Comparison of ENCODE assay signal across 26 cellular contexts in genomic region chr5:126513302-126513701, GRCh38.
DNase-seq lines count a peak whose midpoint lies in the region; ATAC-seq and TF ChIP-seq lines count a peak whose summit lies in the region.
"Had no signal": no experiment of that assay in that cellular context is flagged by ENCODE, and none has a peak within 500 bp of the region (broad histone marks: within the 10 kb centered on the region; RNA-seq: fewer than 3 reads in every experiment).

No MANE protein-coding gene starts in this region.

- no peak overlapping the region for H3K4ac ChIP-seq in trophoblast cell (ENCODE audit: low read depth, low read length)

- peak overlapping the region; percentile 79 to 88 for H3K27ac ChIP-seq in breast epithelium
- no peak overlapping the region for H3K27ac ChIP-seq in mammary epithelial cell (ENCODE audit: insufficient read depth, low read depth, low read length)
- peak overlapping the region; percentile 57 for H3K27ac ChIP-seq in fibroblast of lung (ENCODE audit: insufficient read depth, low read length)
- H3K27ac ChIP-seq in trophoblast cell (ENCODE audit: low read depth, low read length) = no peak overlapping the region
- H3K27ac ChIP-seq in upper lobe of right lung = peak overlapping the region; percentile 65
- H3K27ac ChIP-seq: 22Rv1, hepatocyte had no signal

- H3K4me3 Mint-ChIP-seq in activated CD4-positive, alpha-beta memory T cell treated with anti-CD3 and anti-CD28 coated beads, Interleukin-2, amount 10 ng/mL, durations not matched to agents 7 days and 5 days = no peak overlapping the region
- H3K4me3 Mint-ChIP-seq: activated B cell treated with CpG ODN at 0.5 μM for 24 hours, B cell, immature natural killer cell had no signal

- no peak overlapping the region for H3K18ac ChIP-seq in trophoblast cell (ENCODE audit: low read length)

- no peak overlapping the region for H3K14ac ChIP-seq in trophoblast cell (ENCODE audit: low read length)

- peak overlapping the region; percentile 13 for H4K91ac ChIP-seq in trophoblast cell (ENCODE audit: low read depth, low read length)

- H3K27me3 Mint-ChIP-seq in activated CD4-positive, alpha-beta memory T cell treated with anti-CD3 and anti-CD28 coated beads, Interleukin-2, amount 10 ng/mL, durations not matched to agents 7 days and 5 days = no peaks in the 10 kb centered on the region
- H3K27me3 Mint-ChIP-seq: activated B cell treated with CpG ODN at 0.5 μM for 24 hours had no signal

- no peak overlapping the region for H3K4me3 ChIP-seq in breast epithelium
- no peak overlapping the region for H3K4me3 ChIP-seq in mammary epithelial cell (replicated peaks in 1 of 3; ENCODE audit: insufficient read depth in 1 of 3, low read depth in 2 of 3, low read length in 3 of 3)
- H3K4me3 ChIP-seq in fibroblast of lung (replicated peaks in 1 of 4; ENCODE audit: control extremely low read depth in 1 of 4, insufficient read depth in 1 of 4, low read depth in 3 of 4, low read length in 4 of 4) = no peak overlapping the region
- no peak overlapping the region for H3K4me3 ChIP-seq in trophoblast cell (ENCODE audit: low read depth, low read length)
- H3K4me3 ChIP-seq in upper lobe of right lung = no peak overlapping the region
- H3K4me3 ChIP-seq: coronary artery, hepatocyte had no signal

- H3K9ac ChIP-seq in mammary epithelial cell (ENCODE audit: insufficient read depth, low read length) = no peak overlapping the region
- H3K9ac ChIP-seq in fibroblast of lung (ENCODE audit: insufficient read depth, low read length) = no peak overlapping the region
- H3K9ac ChIP-seq in trophoblast cell (ENCODE audit: low read length) = no peak overlapping the region

- H2BK12ac ChIP-seq in trophoblast cell (ENCODE audit: low read length) = no peak overlapping the region

- ATAC-seq in upper lobe of right lung (no peak), GM18861 (IDR thresholded peaks at IDR 0.05; ENCODE audit: unreplicated experiment) (no peak)
- ATAC-seq: left ventricle myocardium superior, Right ventricle myocardium inferior had no signal

- no peaks in the 10 kb centered on the region for H4K20me1 ChIP-seq in mammary epithelial cell (ENCODE audit: insufficient read depth, low read length)
- H4K20me1 ChIP-seq in fibroblast of lung (ENCODE audit: control insufficient read depth, extremely low read depth, insufficient read depth, low read length) = no peaks in the 10 kb centered on the region

- H3K36me3 ChIP-seq in breast epithelium = no peaks in the 10 kb centered on the region
- no peaks in the 10 kb centered on the region for H3K36me3 ChIP-seq in mammary epithelial cell (ENCODE audit: insufficient read depth, low read length)
- H3K36me3 ChIP-seq in fibroblast of lung (ENCODE audit: control insufficient read depth, insufficient read depth, low read length) = no peaks in the 10 kb centered on the region
- H3K36me3 ChIP-seq in trophoblast cell (ENCODE audit: control insufficient read depth in 1 of 2, insufficient read depth in 2 of 2, low read length in 2 of 2) = no peaks in the 10 kb centered on the region
- H3K36me3 ChIP-seq in upper lobe of right lung = no peaks in the 10 kb centered on the region

- dilution Hi-C loops in mammary epithelial cell (cut with HindIII; ENCODE audit: low sequenced_read_pairs) = no loop called here

- no peak overlapping the region for H2BK120ac ChIP-seq in trophoblast cell (ENCODE audit: insufficient read depth, low read length, poor library complexity)

- POLR2A ChIA-PET in activated CD4-positive, alpha-beta memory T cell treated with anti-CD3 and anti-CD28 coated beads, Interleukin-2, amount 10 ng/mL, durations not matched to agents 7 days and 5 days (lab: Charles Lee) = no interaction called here

- no peak overlapping the region for H3K23ac ChIP-seq in trophoblast cell (ENCODE audit: low read length)

- CTCF ChIA-PET in mammary epithelial cell (lab: Charles Lee; ENCODE audit: low non-redundant PET) = no interaction called here
- CTCF ChIA-PET in activated CD4-positive, alpha-beta memory T cell treated with anti-CD3 and anti-CD28 coated beads, Interleukin-2, amount 10 ng/mL, durations not matched to agents 7 days and 5 days (lab: Charles Lee) = interaction anchor here (1.2 to 1.9 kb wide), 2 partner anchors 13 to 63 kb away, joined by 3 to 11 read pairs; no protein-coding TSS in a partner anchor

- H3K4me1 ChIP-seq in breast epithelium (peaks cover 0 to 8% of the 10 kb centered on the region in 2 donors), mammary epithelial cell (ENCODE audit: insufficient read depth, low read length) (peaks cover 35% of the 10 kb centered on the region), fibroblast of lung (ENCODE audit: control insufficient read depth, extremely low read depth, insufficient read depth, low read length) (peaks cover 8% of the 10 kb centered on the region), trophoblast cell (ENCODE audit: control insufficient read depth in 1 of 2, insufficient read depth in 2 of 2, low read length in 2 of 2) (peaks cover 2 to 8% of the 10 kb centered on the region in 2 experiments), upper lobe of right lung (peaks cover 25% of the 10 kb centered on the region)

- H2AK5ac ChIP-seq in trophoblast cell (ENCODE audit: low read length) = no peak overlapping the region

- DNase-seq in breast epithelium (ENCODE audit: low spot score in 2 of 2) (no peak), mammary epithelial cell (no peak), fibroblast of lung (ENCODE audit: low read depth in 2 of 2) (no peak), trophoblast cell (no peak), upper lobe of right lung (no peak), head of caudate nucleus (no peak)
- no peak for DNase-seq in activated CD4-positive, alpha-beta memory T cell treated with anti-CD3 and anti-CD28 coated beads, Interleukin-2, amount 10 ng/mL, durations not matched to agents 7 days and 5 days
- DNase-seq: activated B cell treated with CpG ODN at 0.5 μM for 24 hours; activated CD4-positive, alpha-beta T cell treated with anti-CD3 and anti-CD28 coated beads, Interleukin-2, amount 50 U/mL, for 4 hours; activated gamma-delta T cell; immature natural killer cell; Kasumi-1; left ventricle myocardium superior; NCI-H1048; NCI-H187 treated with DMSO at 0.1 percent for 48 hours; NCI-H226; NCI-H774; nucleus accumbens; stimulated activated CD4-positive, alpha-beta T cell treated with anti-CD3 and anti-CD28 coated beads, Interleukin-15, amount 100 ng/mL, for 24 hours; T-helper 9 cell had no signal

- H2BK5ac ChIP-seq in trophoblast cell (ENCODE audit: low read depth, low read length, poor library complexity) = no peak overlapping the region

- WGBS in mammary epithelial cell (ENCODE audit: low coverage, missing lambda C conversion rate) = 82% methylated on average over 2 of the region's 2 CpGs
- WGBS in trophoblast cell (ENCODE audit: extremely low coverage, insufficient coverage, insufficient read length) = no CpG with 5 or more reads among the region's 2 CpGs

- no TSS peak for BruUV-seq in mammary epithelial cell (replicated peaks; lab: Mats Ljungman, UMichigan)

- TF ChIP-seq CTCF in breast epithelium (IDR thresholded peaks at IDR 0.05) = no peak
- TF ChIP-seq CTCF in mammary epithelial cell (conservative IDR thresholded peaks at IDR 0.05 in 1 of 2, IDR thresholded peaks at IDR 0.05 in 1 of 2; ENCODE audit: extremely low read depth in 1 of 2, insufficient read depth in 1 of 2, low read depth in 1 of 2, low read length in 2 of 2) = no peak
- no peak for TF ChIP-seq CTCF in fibroblast of lung (conservative IDR thresholded peaks at IDR 0.05 in 1 of 2, IDR thresholded peaks at IDR 0.05 in 1 of 2; ENCODE audit: low read depth in 1 of 2, low read length in 2 of 2)
- TF ChIP-seq CTCF in upper lobe of right lung (IDR thresholded peaks at IDR 0.05) = no peak

- no peaks in the 10 kb centered on the region for H3K36me3 Mint-ChIP-seq in activated CD4-positive, alpha-beta memory T cell treated with anti-CD3 and anti-CD28 coated beads, Interleukin-2, amount 10 ng/mL, durations not matched to agents 7 days and 5 days (ENCODE audit: low read depth)

- H3K27ac Mint-ChIP-seq in activated CD4-positive, alpha-beta memory T cell treated with anti-CD3 and anti-CD28 coated beads, Interleukin-2, amount 10 ng/mL, durations not matched to agents 7 days and 5 days = no peak overlapping the region
- H3K27ac Mint-ChIP-seq: activated B cell treated with CpG ODN at 0.5 μM for 24 hours, B cell, immature natural killer cell had no signal

- H3K9me3 Mint-ChIP-seq in activated CD4-positive, alpha-beta memory T cell treated with anti-CD3 and anti-CD28 coated beads, Interleukin-2, amount 10 ng/mL, durations not matched to agents 7 days and 5 days = peaks cover 2% of the 10 kb centered on the region
- H3K9me3 Mint-ChIP-seq: activated B cell treated with CpG ODN at 0.5 μM for 24 hours, immature natural killer cell had no signal

- H3K9me3 ChIP-seq in breast epithelium (no peaks in the 10 kb centered on the region), mammary epithelial cell (replicated peaks; ENCODE audit: insufficient read depth, low read length) (no peaks in the 10 kb centered on the region), fibroblast of lung (ENCODE audit: control insufficient read depth, insufficient read depth, low read depth, low read length) (no peaks in the 10 kb centered on the region), trophoblast cell (ENCODE audit: insufficient read depth, low read depth, low read length) (no peaks in the 10 kb centered on the region), upper lobe of right lung (no peaks in the 10 kb centered on the region)

- H3K4me2 ChIP-seq in mammary epithelial cell (ENCODE audit: insufficient read depth, low read depth, low read length) = no peak overlapping the region
- peak overlapping the region; percentile 73 for H3K4me2 ChIP-seq in fibroblast of lung (ENCODE audit: extremely low read depth, insufficient read depth, low read length)
- no peak overlapping the region for H3K4me2 ChIP-seq in trophoblast cell (ENCODE audit: low read length)
- H3K4me2 ChIP-seq: hepatocyte had no signal

- no peaks in the 10 kb centered on the region for H3K79me2 ChIP-seq in mammary epithelial cell (ENCODE audit: insufficient read depth, low read length)
- H3K79me2 ChIP-seq in fibroblast of lung (ENCODE audit: control insufficient read depth, insufficient read depth, low read length) = no peaks in the 10 kb centered on the region
- H3K79me2 ChIP-seq in trophoblast cell (ENCODE audit: control insufficient read depth, insufficient read depth, low read length, poor library complexity) = no peaks in the 10 kb centered on the region
- H3K79me2 ChIP-seq: hepatocyte had no signal

- H3K4me1 Mint-ChIP-seq in activated CD4-positive, alpha-beta memory T cell treated with anti-CD3 and anti-CD28 coated beads, Interleukin-2, amount 10 ng/mL, durations not matched to agents 7 days and 5 days = peaks cover 13% of the 10 kb centered on the region

- no peak for TF ChIP-seq POLR2A in breast epithelium (IDR thresholded peaks at IDR 0.05)

- no peak overlapping the region for H4K8ac ChIP-seq in trophoblast cell (ENCODE audit: low read depth, low read length)

- H2AFZ ChIP-seq in mammary epithelial cell (ENCODE audit: low read depth, low read length) (no peak overlapping the region), fibroblast of lung (ENCODE audit: low read length) (peak overlapping the region; percentile 59), trophoblast cell (ENCODE audit: insufficient read depth, low read length, poor library complexity) (no peak overlapping the region)
- H2AFZ ChIP-seq: hepatocyte had no signal

- in situ Hi-C loops in mammary epithelial cell (cut with MboI; ENCODE audit: low sequenced_read_pairs in 2 of 2) = no loop called here

- H3K79me1 ChIP-seq in trophoblast cell (ENCODE audit: low read length) = peaks cover 8% of the 10 kb centered on the region

- H3K27me3 ChIP-seq in breast epithelium (no peaks in the 10 kb centered on the region), mammary epithelial cell (ENCODE audit: insufficient read depth, low read length) (no peaks in the 10 kb centered on the region), fibroblast of lung (ENCODE audit: control insufficient read depth, insufficient read depth, low read length) (no peaks in the 10 kb centered on the region), trophoblast cell (ENCODE audit: insufficient read depth, low read length) (no peaks in the 10 kb centered on the region), upper lobe of right lung (no peaks in the 10 kb centered on the region)
- H3K27me3 ChIP-seq: hepatocyte had no signal

- H4K12ac ChIP-seq in trophoblast cell (ENCODE audit: low read depth, low read length) = no peak overlapping the region

- intact Hi-C loops in breast epithelium (cut with DNase I; ENCODE audit: low total_unique reads) = no loop called here
- intact Hi-C loops in mammary epithelial cell (cut with micrococcal nuclease) = no loop called here
- intact Hi-C loops in upper lobe of right lung (cut with DNase I) = no loop called here
- intact Hi-C loops in head of caudate nucleus (cut with DNase I) = no loop called here

Comparison
In these comparisons a context has a peak if more than half of its experiments do, and no peak if none do; other contexts are left out.
1. H3K27ac ChIP-seq: peak in breast epithelium (2 of 2), fibroblast of lung (single experiment) and upper lobe of right lung (single experiment); none in mammary epithelial cell (single experiment) and trophoblast cell (single experiment).